In genomic region chr7:113143486-113144257, GRCh38 we compare ENCODE assay signal across 13 cellular contexts. TPM values are rescaled to one million over a fixed set of nuclear protein-coding genes. Genes with fewer than 3 reads are reported as not detected.
DNase-seq lines count a peak whose midpoint lies in the region; ATAC-seq and TF ChIP-seq lines count a peak whose summit lies in the region.
"Had no signal": no experiment of that assay in that cellular context is flagged by ENCODE, and none has a peak within 500 bp of the region (broad histone marks: within the 10 kb centered on the region; RNA-seq: fewer than 3 reads in every experiment).

No MANE protein-coding gene starts in this region.

- H3K56ac ChIP-seq in H9 (ENCODE audit: insufficient read length, low read depth, low read length): no peak overlapping the region

- no peak overlapping the region for H4K91ac ChIP-seq in H9 (ENCODE audit: insufficient read length, low read depth, low read length)

- H2BK20ac ChIP-seq in H9 (ENCODE audit: low read depth, low read length, poor library complexity, severe bottlenecking): no peak overlapping the region

- H3K4me1 Mint-ChIP-seq in H9: peaks cover 12 to 21% of the 10 kb centered on the region in 2 experiments
- H3K4me1 Mint-ChIP-seq in activated T-cell treated with anti-CD3 and anti-CD28 coated beads, Interleukin-2, amount 50 U/mL, for 72 hours (ENCODE audit: low read depth): peaks cover 4% of the 10 kb centered on the region

- DNase-seq in Karpas-422 (peak; percentile 63), H9 (no peak), retina (no peak)
- no peak for DNase-seq in activated naive CD4-positive, alpha-beta T cell treated with anti-CD3 and anti-CD28 coated beads, Interleukin-2, amount 50 U/mL, for 16 hours
- DNase-seq in activated T-cell treated with anti-CD3 and anti-CD28 coated beads, Interleukin-2, amount 50 U/mL, for 72 hours: no peak
- DNase-seq: DMS79 treated with DMSO at 0.1 percent for 48 hours, foreskin melanocyte, lower lobe of right lung, sigmoid colon had no signal

- no peak overlapping the region for H3K18ac ChIP-seq in H9 (ENCODE audit: insufficient read length, low read depth, low read length)

- no peak overlapping the region for H2BK120ac ChIP-seq in H9 (ENCODE audit: low read depth, low read length, poor library complexity, severe bottlenecking)

- peak overlapping the region; percentile 37 for H3K9ac ChIP-seq in Karpas-422 (ENCODE audit: low read length)
- no peak overlapping the region for H3K9ac ChIP-seq in parathyroid adenoma
- H3K9ac ChIP-seq in H9 (ENCODE audit: extremely low read depth, insufficient read length, low read length): no peak overlapping the region

- no peak overlapping the region for H2AK5ac ChIP-seq in H9 (ENCODE audit: insufficient read length, low read length)

- H2BK12ac ChIP-seq in H9 (ENCODE audit: insufficient read length, low read depth, low read length): no peak overlapping the region

- H2BK5ac ChIP-seq in H9 (ENCODE audit: insufficient read length, low read length): no peak overlapping the region

- H4K20me1 ChIP-seq in Karpas-422 (ENCODE audit: insufficient read depth, low read depth, low read length) (no peaks in the 10 kb centered on the region), H9 (ENCODE audit: control insufficient read depth, insufficient read depth, insufficient read length) (no peaks in the 10 kb centered on the region)

- no peaks in the 10 kb centered on the region for H3K79me1 ChIP-seq in H9 (ENCODE audit: insufficient read depth, low read depth, low read length, poor library complexity, severe bottlenecking)

- peaks cover 14% of the 10 kb centered on the region for H3K27me3 Mint-ChIP-seq in H9 (ENCODE audit: low read depth)
- H3K27me3 Mint-ChIP-seq in activated T-cell treated with anti-CD3 and anti-CD28 coated beads, Interleukin-2, amount 50 U/mL, for 72 hours (ENCODE audit: low read depth): peaks cover 59% of the 10 kb centered on the region

- no peak overlapping the region for H3K14ac ChIP-seq in H9 (ENCODE audit: insufficient read depth, low read length)

- H3T11ph ChIP-seq in H9 (ENCODE audit: low read length): no peak overlapping the region

- ATAC-seq in GM19351 (IDR thresholded peaks at IDR 0.05; ENCODE audit: unreplicated experiment): peak; percentile 48
- peak; percentile 64 for ATAC-seq in HG02759 (IDR thresholded peaks at IDR 0.05; ENCODE audit: unreplicated experiment)
- ATAC-seq in activated T-cell treated with anti-CD3 and anti-CD28 coated beads, Interleukin-2, amount 50 U/mL, for 72 hours (replicated peaks in 1 of 2): no peak
- ATAC-seq: lower lobe of right lung had no signal

- H4K5ac ChIP-seq in H9 (ENCODE audit: insufficient read length, low read depth, low read length): no peak overlapping the region

- no CpG with 5 or more reads among the region's 2 CpGs for WGBS in H9 (ENCODE audit: extremely low coverage, insufficient read length, low lambda C conversion rate)

- peak overlapping the region; percentile 98 for H3K27ac ChIP-seq in Karpas-422 (ENCODE audit: low read length)
- no peak overlapping the region for H3K27ac ChIP-seq in parathyroid adenoma
- H3K27ac ChIP-seq in H9 (ENCODE audit: insufficient read length, low read depth, low read length): no peak overlapping the region
- H3K27ac ChIP-seq: lower lobe of right lung, sigmoid colon had no signal

- H3K4me3 ChIP-seq in Karpas-422 (ENCODE audit: low read length): 0 out of 2 replicates have a peak overlapping the region, but pooled peaks have one; percentile 20
- H3K4me3 ChIP-seq in parathyroid adenoma (ENCODE audit: low read depth, low read length): no peak overlapping the region
- H3K4me3 ChIP-seq: lower lobe of right lung, sigmoid colon had no signal

- H3K79me2 ChIP-seq in Karpas-422 (ENCODE audit: low read length) (no peaks in the 10 kb centered on the region), parathyroid adenoma (no peaks in the 10 kb centered on the region), H9 (ENCODE audit: insufficient read depth, low read length) (no peaks in the 10 kb centered on the region)

- H3K27me3 ChIP-seq in Karpas-422 (ENCODE audit: low read length) (no peaks in the 10 kb centered on the region), parathyroid adenoma (ENCODE audit: control insufficient read depth, insufficient read depth, low read length) (no peaks in the 10 kb centered on the region), H9 (ENCODE audit: insufficient read depth, low read length) (no peaks in the 10 kb centered on the region)
- H3K27me3 ChIP-seq: sigmoid colon had no signal

- H3K36me3 ChIP-seq in Karpas-422 (ENCODE audit: insufficient read depth, low read length) (no peaks in the 10 kb centered on the region), parathyroid adenoma (ENCODE audit: control insufficient read depth, insufficient read depth, low read length) (no peaks in the 10 kb centered on the region)
- H3K36me3 ChIP-seq: lower lobe of right lung, sigmoid colon had no signal

- no peaks in the 10 kb centered on the region for H3K9me2 ChIP-seq in Karpas-422 (replicated peaks; ENCODE audit: insufficient read depth, low read length)

- no peak for TF ChIP-seq CTCF in parathyroid adenoma (IDR thresholded peaks at IDR 0.05)
- TF ChIP-seq CTCF in H9 (conservative IDR thresholded peaks at IDR 0.05): no peak

- no peaks in the 10 kb centered on the region for H3K23me2 ChIP-seq in H9 (ENCODE audit: insufficient read length, low read depth, low read length, poor library complexity, severe bottlenecking)

- H3K27ac Mint-ChIP-seq in H9: peak overlapping the region in 1 of 3 experiments; percentile 10; a peak in 1 of 7 replicates
- H3K27ac Mint-ChIP-seq in activated T-cell treated with anti-CD3 and anti-CD28 coated beads, Interleukin-2, amount 50 U/mL, for 72 hours: no peak overlapping the region
- H3K27ac Mint-ChIP-seq: activated T-helper 2 cell treated with anti-CD3 and anti-CD28 coated beads, Interferon-gamma antibody, Interleukin-2, Interleukin-4, amounts not matched to agents 10 μg/mL and 5 μg/mL and 100 μg/mL, durations not matched to agents 14 hours and 24 hours and 36 hours had no signal

- H3K4me3 Mint-ChIP-seq in H9: no peak overlapping the region
- no peak overlapping the region for H3K4me3 Mint-ChIP-seq in activated T-cell treated with anti-CD3 and anti-CD28 coated beads, Interleukin-2, amount 50 U/mL, for 72 hours

- no peak overlapping the region for H3K4ac ChIP-seq in H9 (ENCODE audit: low read depth, low read length)

- H3K4me2 ChIP-seq in Karpas-422 (ENCODE audit: low read depth, low read length, poor library complexity, severe bottlenecking) (peak overlapping the region; percentile 74), parathyroid adenoma (ENCODE audit: low read length) (no peak overlapping the region), H9 (ENCODE audit: insufficient read depth, insufficient read length, low read length) (no peak overlapping the region)

- no peaks in the 10 kb centered on the region for H3K9me3 Mint-ChIP-seq in H9
- no peaks in the 10 kb centered on the region for H3K9me3 Mint-ChIP-seq in activated T-cell treated with anti-CD3 and anti-CD28 coated beads, Interleukin-2, amount 50 U/mL, for 72 hours
- H3K9me3 Mint-ChIP-seq: activated T-helper 2 cell treated with anti-CD3 and anti-CD28 coated beads, Interferon-gamma antibody, Interleukin-2, Interleukin-4, amounts not matched to agents 10 μg/mL and 5 μg/mL and 100 μg/mL, durations not matched to agents 14 hours and 24 hours and 36 hours had no signal

- peak overlapping the region; percentile 72 for H2AFZ ChIP-seq in Karpas-422 (ENCODE audit: low read length)
- H2AFZ ChIP-seq in parathyroid adenoma: peak overlapping the region; percentile 26
- no peak overlapping the region for H2AFZ ChIP-seq in H9 (ENCODE audit: low read length)

- no peaks in the 10 kb centered on the region for H3K9me3 ChIP-seq in Karpas-422 (ENCODE audit: low read length)
- H3K9me3 ChIP-seq in parathyroid adenoma (ENCODE audit: control insufficient read depth, low read length): no peaks in the 10 kb centered on the region
- H3K9me3 ChIP-seq in H9 (ENCODE audit: control insufficient read depth, low read depth, low read length): no peaks in the 10 kb centered on the region
- H3K9me3 ChIP-seq: lower lobe of right lung, sigmoid colon had no signal

- peaks cover 71% of the 10 kb centered on the region for H3K4me1 ChIP-seq in Karpas-422 (ENCODE audit: low read length)
- H3K4me1 ChIP-seq in parathyroid adenoma: peaks cover 3% of the 10 kb centered on the region
- peaks cover 2% of the 10 kb centered on the region; the same call in 1 of the 2 replicates for H3K4me1 ChIP-seq in H9 (ENCODE audit: insufficient read depth, low read length)
- H3K4me1 ChIP-seq: lower lobe of right lung, sigmoid colon had no signal

- no peak overlapping the region for H2BK15ac ChIP-seq in H9 (ENCODE audit: low read depth, low read length)

- H3K23ac ChIP-seq in H9 (ENCODE audit: insufficient read length, low read depth, low read length): no peak overlapping the region

- no peaks in the 10 kb centered on the region for H3K36me3 Mint-ChIP-seq in H9 (ENCODE audit: insufficient read depth in 1 of 3, low read depth in 3 of 3)
- no peaks in the 10 kb centered on the region for H3K36me3 Mint-ChIP-seq in activated T-cell treated with anti-CD3 and anti-CD28 coated beads, Interleukin-2, amount 50 U/mL, for 72 hours (ENCODE audit: insufficient read depth in 2 of 2)

- H4K8ac ChIP-seq in H9 (replicated peaks; ENCODE audit: insufficient read length, low read depth, low read length): no peak overlapping the region

RNA-seq across cellular contexts. Expression of gene SMIM30, which starts 25.3 kb away (rescaled TPM):
- total RNA-seq in Karpas-422 (2014; rRNA removed; shearing (Covaris generic); ENCODE audit: low replicate concordance): 21.6 and 50.4 TPM in 2 replicates
- total RNA-seq in H9 (2021): 31.1 and 32.3 TPM in 2 replicates
- total RNA-seq in activated T-cell treated with anti-CD3 and anti-CD28 coated beads, Interleukin-2, amount 50 U/mL, for 72 hours: 10 to 100 TPM; 30.0 to 30.7 TPM

RNA-seq across cellular contexts. Expression of gene GPR85, which starts 57.0 kb away (rescaled TPM):
- total RNA-seq in Karpas-422 (2014; rRNA removed; shearing (Covaris generic); ENCODE audit: low replicate concordance): 0.07 TPM in 1 of 2 replicates, not detected in the other
- not detected in 2 replicates for total RNA-seq in H9 (2021)
- not detected for total RNA-seq in activated T-cell treated with anti-CD3 and anti-CD28 coated beads, Interleukin-2, amount 50 U/mL, for 72 hours
- total RNA-seq: activated T-helper 2 cell treated with anti-CD3 and anti-CD28 coated beads, Interferon-gamma antibody, Interleukin-2, Interleukin-4, amounts not matched to agents 10 μg/mL and 5 μg/mL and 100 μg/mL, durations not matched to agents 14 hours and 24 hours and 36 hours had no signal

Comparison
In these comparisons a context has a peak if more than half of its experiments do, and no peak if none do; other contexts are left out.
1. ATAC-seq: peak in GM19351 (single experiment) and HG02759 (single experiment); none in activated T-cell treated with anti-CD3 and anti-CD28 coated beads, Interleukin-2, amount 50 U/mL, for 72 hours (0 of 2).